In genomic region chr17:16440814-16441629, GRCh38 we compare ENCODE assay signal across 10 cellular contexts. TPM values are rescaled to one million over a fixed set of nuclear protein-coding genes. Genes with fewer than 3 reads are reported as not detected.
DNase-seq lines count a peak whose midpoint lies in the region; ATAC-seq, FAIRE-seq and TF ChIP-seq lines count a peak whose summit lies in the region.
"Had no signal": no experiment of that assay in that cellular context is flagged by ENCODE, and none has a peak within 500 bp of the region (broad histone marks: within the 10 kb centered on the region; RNA-seq: fewer than 3 reads in every experiment).

No MANE protein-coding gene starts in this region.

- FAIRE-seq in D721Med (lab: Jason Lieb, UNC) (no peak), HTR-8/SVneo (lab: Jason Lieb, UNC) (no peak)

- no peaks in the 10 kb centered on the region for H3K9me3 ChIP-seq in BE2C
- H3K9me3 ChIP-seq in adipocyte (ENCODE audit: control insufficient read depth, low read length): no peaks in the 10 kb centered on the region
- no peaks in the 10 kb centered on the region for H3K9me3 ChIP-seq in lower lobe of right lung

- peak overlapping the region; percentile 99 for H3K9ac ChIP-seq in adipocyte (ENCODE audit: low read length)

- H3K4me1 ChIP-seq in BE2C: peaks cover 3% of the 10 kb centered on the region
- H3K4me1 ChIP-seq in adipocyte (ENCODE audit: control insufficient read depth, insufficient read depth, low read length): peaks cover 52% of the 10 kb centered on the region
- H3K4me1 ChIP-seq in lower lobe of right lung: peaks cover 42% of the 10 kb centered on the region

- intact Hi-C loops in lower lobe of right lung (cut with DNase I): no loop called here

- H3K27me3 ChIP-seq in BE2C (no peaks in the 10 kb centered on the region), adipocyte (replicated peaks; ENCODE audit: control insufficient read depth, insufficient read depth, low read length) (no peaks in the 10 kb centered on the region), lower lobe of right lung (ENCODE audit: low read depth) (no peaks in the 10 kb centered on the region)

- DNase-seq in BE2C (no peak), HFF-Myc (ENCODE audit: extremely low read depth, low read depth) (no peak), adipocyte (ENCODE audit: low read depth) (peak; percentile 37), lower lobe of right lung (no peak), D721Med (ENCODE audit: insufficient read length, low spot score) (no peak), HTR-8/SVneo (ENCODE audit: insufficient read length, low spot score) (no peak), NCI-H2081 (lab: John Stamatoyannopoulos, UW) (no peak), GDM1 (lab: John Stamatoyannopoulos, UW) (no peak)
- DNase-seq: T1000 had no signal

- H3K4me3 ChIP-seq in BE2C (ENCODE audit: low read depth, low read length): peak overlapping the region; percentile 97
- H3K4me3 ChIP-seq in HFF-Myc (replicated peaks; ENCODE audit: low read depth, low read length): peak overlapping the region; percentile 87
- peak overlapping the region; percentile 94 for H3K4me3 ChIP-seq in adipocyte (ENCODE audit: low read length)
- no peak overlapping the region for H3K4me3 ChIP-seq in lower lobe of right lung

- H3K27ac ChIP-seq in lower lobe of right lung: peak overlapping the region; percentile 84

- peaks cover 62% of the 10 kb centered on the region for H3K36me3 ChIP-seq in BE2C
- peaks cover 52% of the 10 kb centered on the region for H3K36me3 ChIP-seq in adipocyte (ENCODE audit: control insufficient read depth, insufficient read depth, low read length, severe bottlenecking)
- H3K36me3 ChIP-seq in lower lobe of right lung: peaks cover 58% of the 10 kb centered on the region

- TF ChIP-seq CTCF in BE2C (IDR thresholded peaks at IDR 0.05; ENCODE audit: low read depth, low read length): no peak
- no peak for TF ChIP-seq CTCF in HFF-Myc (IDR thresholded peaks at IDR 0.05; ENCODE audit: low read depth, low read length, missing control alignments)
- TF ChIP-seq CTCF in lower lobe of right lung (IDR thresholded peaks at IDR 0.05): no peak
- TF ChIP-seq CTCF in D721Med (IDR thresholded peaks at IDR 0.05; ENCODE audit: insufficient read depth, missing control alignments): no peak

- no peak for ATAC-seq in lower lobe of right lung

RNA-seq across cellular contexts. Expression of gene TRPV2, which starts 25.7 kb away (rescaled TPM):
- polyA plus RNA-seq in BE2C (2012; ENCODE audit: insufficient read depth, insufficient read length, low read depth): 3.6 TPM
- 120 TPM for total RNA-seq in lower lobe of right lung
- total RNA-seq: HT-29 had no signal

RNA-seq across cellular contexts. Expression of gene LRRC75A, which starts 51.0 kb away (rescaled TPM):
- 1.6 TPM for polyA plus RNA-seq in BE2C (2012; ENCODE audit: insufficient read depth, insufficient read length, low read depth)
- 3.8 TPM for total RNA-seq in lower lobe of right lung
